ENCODE assay signal across 1 cellular context in genomic region chr15:61668444-61668843, GRCh38.
TF ChIP-seq lines count a peak whose summit lies in the region.

No MANE protein-coding gene starts in this region.

TF ChIP-seq in H1, 55 proteins besides CTCF, POLR2A, EP300 and RAD21:
- TF ChIP-seq KDM4A (IDR thresholded peaks at IDR 0.05; ENCODE audit: low read depth, low read length, severe bottlenecking), result no peak
- no peak for TF ChIP-seq USF2 (IDR thresholded peaks at IDR 0.05; ENCODE audit: low read length)
- no peak for TF ChIP-seq RNF2 (IDR thresholded peaks at IDR 0.05; ENCODE audit: borderline replicate concordance, low read depth, low read length, missing control alignments, poor library complexity, severe bottlenecking)
- no peak for TF ChIP-seq TCF12 (IDR thresholded peaks at IDR 0.05; ENCODE audit: low read depth, low read length)
- TF ChIP-seq CHD7 (IDR thresholded peaks at IDR 0.05; ENCODE audit: insufficient replicate concordance, low read length), result no peak
- no peak for TF ChIP-seq SIX5 (IDR thresholded peaks at IDR 0.05; ENCODE audit: low read depth, low read length)
- TF ChIP-seq CEBPB (IDR thresholded peaks at IDR 0.05; ENCODE audit: low read depth, low read length), result no peak
- no peak for TF ChIP-seq TAF1 (IDR thresholded peaks at IDR 0.05; ENCODE audit: low read depth, low read length)
- no peak for TF ChIP-seq SRF (IDR thresholded peaks at IDR 0.05; ENCODE audit: low read depth, low read length)
TF ChIP-seq in H1: peak in this region for 0.
